ENCODE assay signal across 20 cellular contexts in genomic region chr6:133360194-133360593, GRCh38.
"Had no signal": no experiment of that assay in that cellular context is flagged by ENCODE, and none has a peak within 500 bp of the region (broad histone marks: within the 10 kb centered on the region; RNA-seq: fewer than 3 reads in every experiment).

No MANE protein-coding gene starts in this region.

- H3K4me2 ChIP-seq: neural progenitor cell had no signal

- H3K9me3 ChIP-seq: body of pancreas, tibial artery had no signal

- H2AFZ ChIP-seq: neural progenitor cell had no signal

- DNase-seq: activated CD4-positive, alpha-beta memory T cell treated with anti-CD3 and anti-CD28 coated beads, Interleukin-2, amount 10 ng/mL, durations not matched to agents 7 days and 5 days; activated CD4-positive, alpha-beta T cell treated with anti-CD3 and anti-CD28 coated beads for 48 hours; activated CD4-positive, CD25-positive, alpha-beta regulatory T cell; activated CD8-positive, alpha-beta memory T cell treated with anti-CD3 and anti-CD28 coated beads, Interleukin-2, amount 10 ng/mL, durations not matched to agents 7 days and 5 days; activated naive CD4-positive, alpha-beta T cell treated with anti-CD3 and anti-CD28 coated beads for 36 hours; activated T-cell treated with anti-CD3 and anti-CD28 coated beads, Interleukin-2, amount 50 U/mL, for 4 hours; body of pancreas; dorsolateral prefrontal cortex; foreskin fibroblast; left lung; naive B cell; stimulated activated CD4-positive, alpha-beta T cell treated with anti-CD3 and anti-CD28 coated beads, Interleukin-12 subunit alpha, Interleukin-12 subunit beta, amount 100 ng/mL, for 4 hours; stimulated activated CD4-positive, alpha-beta T cell treated with anti-CD3 and anti-CD28 coated beads, Interleukin-1b, Interleukin-23, amount 100 ng/mL, for 48 hours; stimulated activated CD8-positive, alpha-beta memory T cell treated with anti-CD3 and anti-CD28 coated beads, Interleukin-4, amount 100 ng/mL, for 48 hours; stimulated activated naive CD4-positive, alpha-beta T cell; T-helper 1 cell; T-helper 9 cell; tibial artery had no signal

- H3K4me3 ChIP-seq: body of pancreas, left lung, neural progenitor cell, tibial artery had no signal

- H3K9ac ChIP-seq: neural progenitor cell had no signal

- H3K27ac ChIP-seq: body of pancreas, dorsolateral prefrontal cortex, left lung, neural progenitor cell, tibial artery had no signal

- H3K4me1 ChIP-seq: body of pancreas, left lung, neural progenitor cell, tibial artery had no signal

- H3K27me3 ChIP-seq: body of pancreas, dorsolateral prefrontal cortex, left lung, neural progenitor cell, tibial artery had no signal

- FAIRE-seq: urothelium cell line had no signal

- H3K36me3 ChIP-seq: left lung, neural progenitor cell, tibial artery had no signal

- ATAC-seq: activated CD8-positive, alpha-beta memory T cell treated with anti-CD3 and anti-CD28 coated beads, Interleukin-2, amount 10 ng/mL, durations not matched to agents 7 days and 5 days; activated T-cell treated with anti-CD3 and anti-CD28 coated beads, Interleukin-2, amount 50 U/mL, for 4 hours; body of pancreas; left lung had no signal
